Comparison of ENCODE assay signal across 1 cellular context in the genomic region with DNA sequence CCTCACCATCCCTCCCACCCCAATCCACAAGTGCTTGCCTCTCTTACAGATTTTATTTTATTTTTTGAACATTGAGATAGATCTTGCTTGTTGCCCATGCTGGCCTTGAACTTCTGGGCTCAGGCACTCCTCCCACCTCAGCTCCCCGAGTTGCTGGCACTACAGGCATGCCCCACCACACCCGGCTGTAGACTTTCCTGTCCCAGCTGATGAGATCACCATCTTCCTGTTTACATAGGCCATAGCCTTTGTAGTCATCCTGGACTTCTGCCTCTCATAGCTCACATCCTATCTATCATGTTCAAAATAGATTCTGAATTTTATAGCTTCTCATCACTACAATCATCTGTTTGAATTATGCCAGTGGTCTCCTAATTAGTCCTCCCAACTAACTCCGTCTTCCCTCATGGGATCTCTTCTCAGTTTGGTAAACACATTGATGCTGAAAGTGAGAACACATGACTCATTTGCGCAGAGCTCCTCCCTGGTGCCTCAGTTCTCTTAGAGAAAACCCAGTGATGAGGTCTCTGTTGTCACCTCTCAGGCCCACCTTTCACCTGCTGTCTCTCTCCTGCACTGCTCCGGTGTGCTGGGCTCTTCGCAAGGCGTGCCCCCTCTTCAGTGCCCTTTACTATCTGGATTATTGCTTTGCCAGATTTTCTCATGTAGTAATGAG.
TF ChIP-seq lines count a peak whose summit lies in the region.

No MANE protein-coding gene starts in this region.

TF ChIP-seq in HepG2, 621 proteins besides CTCF, POLR2A, EP300 and RAD21 (continued from another document and continues in another):
- TF ChIP-seq, protein P1, sequence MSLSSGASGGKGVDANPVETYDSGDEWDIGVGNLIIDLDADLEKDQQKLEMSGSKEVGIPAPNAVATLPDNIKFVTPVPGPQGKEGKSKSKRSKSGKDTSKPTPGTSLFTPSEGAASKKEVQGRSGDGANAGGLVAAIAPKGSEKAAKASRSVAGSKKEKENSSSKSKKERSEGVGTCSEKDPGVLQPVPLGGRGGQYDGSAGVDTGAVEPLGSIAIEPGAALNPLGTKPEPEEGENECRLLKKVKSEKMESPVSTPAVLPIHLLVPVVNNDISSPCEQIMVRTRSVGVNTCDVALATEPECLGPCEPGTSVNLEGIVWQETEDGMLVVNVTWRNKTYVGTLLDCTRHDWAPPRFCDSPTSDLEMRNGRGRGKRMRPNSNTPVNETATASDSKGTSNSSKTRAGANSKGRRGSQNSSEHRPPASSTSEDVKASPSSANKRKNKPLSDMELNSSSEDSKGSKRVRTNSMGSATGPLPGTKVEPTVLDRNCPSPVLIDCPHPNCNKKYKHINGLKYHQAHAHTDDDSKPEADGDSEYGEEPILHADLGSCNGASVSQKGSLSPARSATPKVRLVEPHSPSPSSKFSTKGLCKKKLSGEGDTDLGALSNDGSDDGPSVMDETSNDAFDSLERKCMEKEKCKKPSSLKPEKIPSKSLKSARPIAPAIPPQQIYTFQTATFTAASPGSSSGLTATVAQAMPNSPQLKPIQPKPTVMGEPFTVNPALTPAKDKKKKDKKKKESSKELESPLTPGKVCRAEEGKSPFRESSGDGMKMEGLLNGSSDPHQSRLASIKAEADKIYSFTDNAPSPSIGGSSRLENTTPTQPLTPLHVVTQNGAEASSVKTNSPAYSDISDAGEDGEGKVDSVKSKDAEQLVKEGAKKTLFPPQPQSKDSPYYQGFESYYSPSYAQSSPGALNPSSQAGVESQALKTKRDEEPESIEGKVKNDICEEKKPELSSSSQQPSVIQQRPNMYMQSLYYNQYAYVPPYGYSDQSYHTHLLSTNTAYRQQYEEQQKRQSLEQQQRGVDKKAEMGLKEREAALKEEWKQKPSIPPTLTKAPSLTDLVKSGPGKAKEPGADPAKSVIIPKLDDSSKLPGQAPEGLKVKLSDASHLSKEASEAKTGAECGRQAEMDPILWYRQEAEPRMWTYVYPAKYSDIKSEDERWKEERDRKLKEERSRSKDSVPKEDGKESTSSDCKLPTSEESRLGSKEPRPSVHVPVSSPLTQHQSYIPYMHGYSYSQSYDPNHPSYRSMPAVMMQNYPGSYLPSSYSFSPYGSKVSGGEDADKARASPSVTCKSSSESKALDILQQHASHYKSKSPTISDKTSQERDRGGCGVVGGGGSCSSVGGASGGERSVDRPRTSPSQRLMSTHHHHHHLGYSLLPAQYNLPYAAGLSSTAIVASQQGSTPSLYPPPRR (CRISPR knock-in tag; IDR thresholded peaks at IDR 0.05; ENCODE audit: borderline replicate concordance), result no peak; the same call in 1 of the 2 replicates
- TF ChIP-seq, protein P2, sequence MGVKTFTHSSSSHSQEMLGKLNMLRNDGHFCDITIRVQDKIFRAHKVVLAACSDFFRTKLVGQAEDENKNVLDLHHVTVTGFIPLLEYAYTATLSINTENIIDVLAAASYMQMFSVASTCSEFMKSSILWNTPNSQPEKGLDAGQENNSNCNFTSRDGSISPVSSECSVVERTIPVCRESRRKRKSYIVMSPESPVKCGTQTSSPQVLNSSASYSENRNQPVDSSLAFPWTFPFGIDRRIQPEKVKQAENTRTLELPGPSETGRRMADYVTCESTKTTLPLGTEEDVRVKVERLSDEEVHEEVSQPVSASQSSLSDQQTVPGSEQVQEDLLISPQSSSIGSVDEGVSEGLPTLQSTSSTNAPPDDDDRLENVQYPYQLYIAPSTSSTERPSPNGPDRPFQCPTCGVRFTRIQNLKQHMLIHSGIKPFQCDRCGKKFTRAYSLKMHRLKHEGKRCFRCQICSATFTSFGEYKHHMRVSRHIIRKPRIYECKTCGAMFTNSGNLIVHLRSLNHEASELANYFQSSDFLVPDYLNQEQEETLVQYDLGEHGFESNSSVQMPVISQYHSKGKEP (CRISPR knock-in tag; IDR thresholded peaks at IDR 0.05), result no peak
- TF ChIP-seq FOXA1 (IDR thresholded peaks at IDR 0.05), result peak; percentile 63
- peak; percentile 89 for TF ChIP-seq FOXA1 (CRISPR knock-in tag; IDR thresholded peaks at IDR 0.05)
- TF ChIP-seq, protein P3, sequence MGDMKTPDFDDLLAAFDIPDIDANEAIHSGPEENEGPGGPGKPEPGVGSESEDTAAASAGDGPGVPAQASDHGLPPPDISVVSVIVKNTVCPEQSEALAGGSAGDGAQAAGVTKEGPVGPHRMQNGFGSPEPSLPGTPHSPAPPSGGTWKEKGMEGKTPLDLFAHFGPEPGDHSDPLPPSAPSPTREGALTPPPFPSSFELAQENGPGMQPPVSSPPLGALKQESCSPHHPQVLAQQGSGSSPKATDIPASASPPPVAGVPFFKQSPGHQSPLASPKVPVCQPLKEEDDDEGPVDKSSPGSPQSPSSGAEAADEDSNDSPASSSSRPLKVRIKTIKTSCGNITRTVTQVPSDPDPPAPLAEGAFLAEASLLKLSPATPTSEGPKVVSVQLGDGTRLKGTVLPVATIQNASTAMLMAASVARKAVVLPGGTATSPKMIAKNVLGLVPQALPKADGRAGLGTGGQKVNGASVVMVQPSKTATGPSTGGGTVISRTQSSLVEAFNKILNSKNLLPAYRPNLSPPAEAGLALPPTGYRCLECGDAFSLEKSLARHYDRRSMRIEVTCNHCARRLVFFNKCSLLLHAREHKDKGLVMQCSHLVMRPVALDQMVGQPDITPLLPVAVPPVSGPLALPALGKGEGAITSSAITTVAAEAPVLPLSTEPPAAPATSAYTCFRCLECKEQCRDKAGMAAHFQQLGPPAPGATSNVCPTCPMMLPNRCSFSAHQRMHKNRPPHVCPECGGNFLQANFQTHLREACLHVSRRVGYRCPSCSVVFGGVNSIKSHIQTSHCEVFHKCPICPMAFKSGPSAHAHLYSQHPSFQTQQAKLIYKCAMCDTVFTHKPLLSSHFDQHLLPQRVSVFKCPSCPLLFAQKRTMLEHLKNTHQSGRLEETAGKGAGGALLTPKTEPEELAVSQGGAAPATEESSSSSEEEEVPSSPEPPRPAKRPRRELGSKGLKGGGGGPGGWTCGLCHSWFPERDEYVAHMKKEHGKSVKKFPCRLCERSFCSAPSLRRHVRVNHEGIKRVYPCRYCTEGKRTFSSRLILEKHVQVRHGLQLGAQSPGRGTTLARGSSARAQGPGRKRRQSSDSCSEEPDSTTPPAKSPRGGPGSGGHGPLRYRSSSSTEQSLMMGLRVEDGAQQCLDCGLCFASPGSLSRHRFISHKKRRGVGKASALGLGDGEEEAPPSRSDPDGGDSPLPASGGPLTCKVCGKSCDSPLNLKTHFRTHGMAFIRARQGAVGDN (CRISPR knock-in tag; IDR thresholded peaks at IDR 0.05), result peak; percentile 50
- TF ChIP-seq GPN1 (CRISPR knock-in tag; IDR thresholded peaks at IDR 0.05; ENCODE audit: borderline replicate concordance), result no peak
- no peak for TF ChIP-seq MTF2 (CRISPR knock-in tag; IDR thresholded peaks at IDR 0.05; ENCODE audit: borderline replicate concordance)
- TF ChIP-seq AKAP8 (CRISPR knock-in tag; IDR thresholded peaks at IDR 0.05), result no peak
- TF ChIP-seq GMEB2 (CRISPR knock-in tag; IDR thresholded peaks at IDR 0.05; ENCODE audit: low read depth), result no peak
- TF ChIP-seq MIXL1 (CRISPR knock-in tag; IDR thresholded peaks at IDR 0.05), result 0 out of 2 replicates have a peak, but pooled peaks have one; percentile 49
- TF ChIP-seq, protein P4, sequence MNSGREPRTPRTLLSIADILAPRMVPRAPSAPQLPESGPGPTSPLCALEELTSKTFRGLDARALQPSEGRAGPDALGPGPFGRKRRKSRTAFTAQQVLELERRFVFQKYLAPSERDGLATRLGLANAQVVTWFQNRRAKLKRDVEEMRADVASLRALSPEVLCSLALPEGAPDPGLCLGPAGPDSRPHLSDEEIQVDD (CRISPR knock-in tag; IDR thresholded peaks at IDR 0.05; ENCODE audit: borderline replicate concordance), result no peak
- no peak for TF ChIP-seq PCBP2 (optimal IDR thresholded peaks at IDR 0.05; ENCODE audit: low read depth, low read length, poor library complexity, severe bottlenecking)
- TF ChIP-seq, protein P5, sequence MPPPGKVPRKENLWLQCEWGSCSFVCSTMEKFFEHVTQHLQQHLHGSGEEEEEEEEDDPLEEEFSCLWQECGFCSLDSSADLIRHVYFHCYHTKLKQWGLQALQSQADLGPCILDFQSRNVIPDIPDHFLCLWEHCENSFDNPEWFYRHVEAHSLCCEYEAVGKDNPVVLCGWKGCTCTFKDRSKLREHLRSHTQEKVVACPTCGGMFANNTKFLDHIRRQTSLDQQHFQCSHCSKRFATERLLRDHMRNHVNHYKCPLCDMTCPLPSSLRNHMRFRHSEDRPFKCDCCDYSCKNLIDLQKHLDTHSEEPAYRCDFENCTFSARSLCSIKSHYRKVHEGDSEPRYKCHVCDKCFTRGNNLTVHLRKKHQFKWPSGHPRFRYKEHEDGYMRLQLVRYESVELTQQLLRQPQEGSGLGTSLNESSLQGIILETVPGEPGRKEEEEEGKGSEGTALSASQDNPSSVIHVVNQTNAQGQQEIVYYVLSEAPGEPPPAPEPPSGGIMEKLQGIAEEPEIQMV (CRISPR knock-in tag; IDR thresholded peaks at IDR 0.05; ENCODE audit: low read depth), result no peak
- peak; percentile 92 for TF ChIP-seq POGZ (CRISPR knock-in tag; IDR thresholded peaks at IDR 0.05)
- TF ChIP-seq ATF7 (IDR thresholded peaks at IDR 0.05), result 0 out of 2 replicates have a peak, but pooled peaks have one; percentile 17
- TF ChIP-seq ATF7 (CRISPR knock-in tag; IDR thresholded peaks at IDR 0.05), result no peak
- peak; percentile 91 for TF ChIP-seq ETV5 (CRISPR knock-in tag; IDR thresholded peaks at IDR 0.05; ENCODE audit: borderline replicate concordance)
- no peak for TF ChIP-seq ARHGAP35 (CRISPR knock-in tag; IDR thresholded peaks at IDR 0.05; ENCODE audit: borderline replicate concordance)
- no peak for TF ChIP-seq JUNB (CRISPR knock-in tag; IDR thresholded peaks at IDR 0.05; ENCODE audit: borderline replicate concordance)
- no peak for TF ChIP-seq SIN3B (IDR thresholded peaks at IDR 0.05; ENCODE audit: low read length)
- no peak for TF ChIP-seq MED13 (CRISPR knock-in tag; IDR thresholded peaks at IDR 0.05)
- TF ChIP-seq, protein P6, sequence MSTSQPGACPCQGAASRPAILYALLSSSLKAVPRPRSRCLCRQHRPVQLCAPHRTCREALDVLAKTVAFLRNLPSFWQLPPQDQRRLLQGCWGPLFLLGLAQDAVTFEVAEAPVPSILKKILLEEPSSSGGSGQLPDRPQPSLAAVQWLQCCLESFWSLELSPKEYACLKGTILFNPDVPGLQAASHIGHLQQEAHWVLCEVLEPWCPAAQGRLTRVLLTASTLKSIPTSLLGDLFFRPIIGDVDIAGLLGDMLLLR (CRISPR knock-in tag; IDR thresholded peaks at IDR 0.05), result no peak
- TF ChIP-seq ZNF768 (CRISPR knock-in tag; IDR thresholded peaks at IDR 0.05), result no peak
- no peak for TF ChIP-seq KDM6A (CRISPR knock-in tag; IDR thresholded peaks at IDR 0.05; ENCODE audit: low read depth)
- peak; percentile 65 for TF ChIP-seq ZMYM4 (CRISPR knock-in tag; IDR thresholded peaks at IDR 0.05)
- no peak for TF ChIP-seq ZNF713 (CRISPR knock-in tag; IDR thresholded peaks at IDR 0.05)
- no peak for TF ChIP-seq ZNF263 (CRISPR knock-in tag; IDR thresholded peaks at IDR 0.05)
- no peak for TF ChIP-seq ZHX2 (IDR thresholded peaks at IDR 0.05; ENCODE audit: low read depth)
- no peak for TF ChIP-seq ZHX2 (CRISPR knock-in tag; IDR thresholded peaks at IDR 0.05; ENCODE audit: borderline replicate concordance)
- no peak for TF ChIP-seq ZNF44 (CRISPR knock-in tag; IDR thresholded peaks at IDR 0.05)
- no peak for TF ChIP-seq U2AF1 (optimal IDR thresholded peaks at IDR 0.05; ENCODE audit: low read depth, low read length)
- TF ChIP-seq ZNF792 (CRISPR knock-in tag; IDR thresholded peaks at IDR 0.05), result peak; percentile 79; the same call in 1 of the 2 replicates
- no peak for TF ChIP-seq ZNF543 (CRISPR knock-in tag; IDR thresholded peaks at IDR 0.05)
